In genomic region chr5:80481019-80481893, GRCh38 we compare ENCODE assay signal across 8 cellular contexts. TPM values are rescaled to one million over a fixed set of nuclear protein-coding genes. Genes with fewer than 3 reads are reported as not detected.
DNase-seq lines count a peak whose midpoint lies in the region; ATAC-seq and TF ChIP-seq lines count a peak whose summit lies in the region.

No MANE protein-coding gene starts in this region.

- H4K20me1 ChIP-seq in HCT116 (ENCODE audit: insufficient read depth): no peaks in the 10 kb centered on the region

- CTCF ChIA-PET in HCT116 (lab: Charles Lee): interaction anchor here (0.8 to 2.6 kb wide), 9 partner anchors 15 to 191 kb away, joined by 3 to 19 read pairs (median 3); partner anchors contain the start of gene ZFYVE16

- H3K9me3 ChIP-seq in HCT116 (ENCODE audit: control insufficient read depth in 1 of 2, insufficient read depth in 1 of 2, low read depth in 1 of 2, low read length in 2 of 2): peaks cover 0 to 4% of the 10 kb centered on the region in 2 experiments; a peak in 1 of 4 replicates

- TF ChIP-seq CTCF in HCT116 (IDR thresholded peaks at IDR 0.05 in 2 of 3, conservative IDR thresholded peaks at IDR 0.05 in 1 of 3; ENCODE audit: borderline replicate concordance in 1 of 3, insufficient read depth in 1 of 3, low read depth in 2 of 3, low read length in 2 of 3): peak; percentile 63 to 92 (median 92)

- H2AFZ ChIP-seq in HCT116 (ENCODE audit: low read depth, low read length, poor library complexity, severe bottlenecking): no peak overlapping the region

- RAD21 ChIA-PET in HCT116 (lab: Charles Lee; ENCODE audit: low non-redundant PET in 1 of 2, low total read pairs in 2 of 2, uncharacterized antibody in 2 of 2, unreplicated experiment in 2 of 2): interaction anchor here in 1 of 2 experiments (1.0 to 1.5 kb wide), 2 partner anchors 175 to 191 kb away, joined by 3 to 4 read pairs; no protein-coding TSS in a partner anchor

- POLR2A ChIA-PET in HCT116 (lab: Charles Lee): interaction anchor here (0.6 kb wide), 1 partner anchor 31 kb away, joined by 3 read pairs; no protein-coding TSS in a partner anchor

- H3K9ac ChIP-seq in HCT116 (ENCODE audit: low read length): no peak overlapping the region

- TF ChIP-seq POLR2A in HCT116 (IDR thresholded peaks at IDR 0.05; ENCODE audit: borderline replicate concordance, extremely low read depth, insufficient read depth, insufficient read length): no peak

- ATAC-seq in HCT116 (peak; percentile 94), left ventricle myocardium superior (peak; percentile 73)

- H3K9me2 ChIP-seq in HCT116 (ENCODE audit: insufficient read depth): no peaks in the 10 kb centered on the region

- peaks cover 0 to 4% of the 10 kb centered on the region in 2 experiments; a peak in 1 of 4 replicates for H3K36me3 ChIP-seq in HCT116 (ENCODE audit: control insufficient read depth in 1 of 2, insufficient read depth in 2 of 2, low read length in 2 of 2)

- H3K4me3 ChIP-seq in HCT116 (replicated peaks in 1 of 2; ENCODE audit: low read depth in 1 of 2, low read length in 2 of 2): no peak overlapping the region

- H3K27me3 ChIP-seq in HCT116 (ENCODE audit: insufficient read depth, low read length): no peaks in the 10 kb centered on the region

- DNase-seq in NCI-H2171 treated with DMSO at 0.1 percent for 48 hours (lab: John Stamatoyannopoulos, UW) (peak; percentile 11), NCI-H2171 (lab: John Stamatoyannopoulos, UW) (no peak), HCT116 (ENCODE audit: low read depth, low spot score) (peak; percentile 38), NCI-H526 treated with DMSO at 0.1 percent for 48 hours (lab: John Stamatoyannopoulos, UW) (peak; percentile 5), activated T-helper 1 cell treated with Interleukin-2 at 50 U/mL for 16 hours (ENCODE audit: low read depth) (peak; percentile 1), left ventricle myocardium superior (no peak), ureter (ENCODE audit: low spot score) (no peak)
- DNase-seq in stimulated activated CD4-positive, alpha-beta T cell treated with anti-CD3 and anti-CD28 coated beads, Interleukin-4, amount 100 ng/mL, for 24 hours: peak; percentile 34

- peak; percentile 61 for TF ChIP-seq RAD21 in HCT116 (IDR thresholded peaks at IDR 0.05; ENCODE audit: low read depth)

- no peaks in the 10 kb centered on the region for H3K4me1 ChIP-seq in HCT116 (ENCODE audit: control insufficient read depth in 1 of 2, insufficient read depth in 2 of 2, low read length in 2 of 2)

- H3K27ac ChIP-seq in HCT116 (ENCODE audit: low read depth, low read length): no peak overlapping the region

- no peak overlapping the region for H3K4me2 ChIP-seq in HCT116 (ENCODE audit: low read length)

- H3K79me2 ChIP-seq in HCT116 (ENCODE audit: insufficient read depth, low read length): no peaks in the 10 kb centered on the region

- intact Hi-C loops in HCT116 (cut with micrococcal nuclease) (loop anchor here (1.0 kb wide), 1 partner anchor 191 kb away; no protein-coding TSS in a partner anchor), left ventricle myocardium superior (cut with micrococcal nuclease) (loop anchor here (10.0 kb wide), 1 partner anchor 194 kb away; no protein-coding TSS in a partner anchor)

- no TSS peak for BruUV-seq in HCT116 (replicated peaks; lab: Mats Ljungman, UMichigan)

TF ChIP-seq in HCT116, 20 proteins besides CTCF, POLR2A, EP300 and RAD21:
- TF ChIP-seq ELF1 (IDR thresholded peaks at IDR 0.05; ENCODE audit: borderline replicate concordance, low read depth) (no peak), CBX3 (IDR thresholded peaks at IDR 0.05; ENCODE audit: low read depth) (peak; percentile 67), EGR1 (IDR thresholded peaks at IDR 0.05; ENCODE audit: low read depth) (no peak)

RNA-seq across cellular contexts. Expression of gene FAM151B, which starts 6.6 kb away (rescaled TPM):
- total RNA-seq in HCT116 (2021; ENCODE audit: unreplicated experiment) (1.2 TPM), left ventricle myocardium superior (1.8 TPM), ureter (2.9 TPM)
- polyA plus RNA-seq in HCT116 (2012): 0.25 and 0.35 TPM in 2 replicates

Comparison
In these comparisons a context has a peak if more than half of its experiments do, and no peak if none do; other contexts are left out.
1. DNase-seq: peak in NCI-H2171 treated with DMSO at 0.1 percent for 48 hours (single experiment), HCT116 (single experiment), NCI-H526 treated with DMSO at 0.1 percent for 48 hours (single experiment), activated T-helper 1 cell treated with Interleukin-2 at 50 U/mL for 16 hours (single experiment) and stimulated activated CD4-positive, alpha-beta T cell treated with anti-CD3 and anti-CD28 coated beads, Interleukin-4, amount 100 ng/mL, for 24 hours (single experiment); none in NCI-H2171 (single experiment), left ventricle myocardium superior (single experiment) and ureter (single experiment).